In the genomic region with DNA sequence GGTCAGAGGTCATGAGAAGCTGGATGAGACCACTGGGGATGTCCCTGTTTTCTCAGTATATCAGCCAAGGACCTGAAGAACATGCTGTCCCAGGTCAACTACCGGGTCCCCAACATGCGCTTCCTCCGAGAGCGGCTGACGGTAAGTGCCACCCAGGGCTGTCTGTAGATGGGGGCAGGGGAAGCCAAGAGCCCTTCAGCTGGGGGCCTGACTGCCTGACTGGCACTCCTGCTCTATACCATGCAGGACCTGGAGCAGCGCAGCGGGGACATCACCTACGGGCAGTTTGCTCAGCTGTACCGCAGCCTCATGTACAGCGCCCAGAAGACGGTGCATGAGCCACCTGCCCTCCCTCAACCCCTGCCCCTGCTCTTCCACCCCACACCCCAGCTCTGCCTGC, we compare ENCODE assay signal across 27 cellular contexts. TPM values are rescaled to one million over a fixed set of nuclear protein-coding genes. Genes with fewer than 3 reads are reported as not detected.
DNase-seq lines count a peak whose midpoint lies in the region; ATAC-seq, FAIRE-seq and TF ChIP-seq lines count a peak whose summit lies in the region.
"Had no signal": no experiment of that assay in that cellular context is flagged by ENCODE, and none has a peak within 500 bp of the region (broad histone marks: within the 10 kb centered on the region; RNA-seq: fewer than 3 reads in every experiment).

No MANE protein-coding gene starts in this region.

- no peak overlapping the region for H2BK15ac ChIP-seq in H9 (ENCODE audit: low read depth, low read length)

- no peak overlapping the region for H3K4me2 ChIP-seq in H9 (ENCODE audit: insufficient read depth, insufficient read length, low read length)

- peaks cover 8% of the 10 kb centered on the region; the same call in 1 of the 2 replicates for H3K79me2 ChIP-seq in H9 (ENCODE audit: insufficient read depth, low read length)

- H2BK5ac ChIP-seq in H9 (ENCODE audit: insufficient read length, low read length): no peak overlapping the region

- H3K4me1 Mint-ChIP-seq in activated T-cell treated with anti-CD3 and anti-CD28 coated beads, Interleukin-2, amount 50 U/mL, for 72 hours (ENCODE audit: low read depth): peaks cover 76% of the 10 kb centered on the region
- peaks cover 94% of the 10 kb centered on the region for H3K4me1 Mint-ChIP-seq in stimulated activated effector memory CD8-positive, alpha-beta T cell treated with anti-CD3 and anti-CD28 coated beads, Interleukin-12 subunit alpha, Interleukin-12 subunit beta, amount 100 ng/mL, for 72 hours
- peaks cover 9 to 13% of the 10 kb centered on the region in 2 experiments for H3K4me1 Mint-ChIP-seq in H9
- H3K4me1 Mint-ChIP-seq in HFFc6 (ENCODE audit: low read depth): peaks cover 7% of the 10 kb centered on the region; the same call in 1 of the 2 replicates

- TF ChIP-seq CTCF in H9 (conservative IDR thresholded peaks at IDR 0.05): no peak
- TF ChIP-seq CTCF in HFFc6 (IDR thresholded peaks at IDR 0.05): no peak

- ATAC-seq in activated T-cell treated with anti-CD3 and anti-CD28 coated beads, Interleukin-2, amount 50 U/mL, for 72 hours (replicated peaks in 1 of 2): no peak
- ATAC-seq in stimulated activated effector memory CD8-positive, alpha-beta T cell treated with anti-CD3 and anti-CD28 coated beads, Interleukin-12 subunit alpha, Interleukin-12 subunit beta, amount 100 ng/mL, for 72 hours: no peak
- ATAC-seq: natural killer cell had no signal

- H4K8ac ChIP-seq in H9 (replicated peaks; ENCODE audit: insufficient read length, low read depth, low read length): no peak overlapping the region

- H3K27me3 ChIP-seq in H9 (ENCODE audit: insufficient read depth, low read length): no peaks in the 10 kb centered on the region
- H3K27me3 ChIP-seq: colonic mucosa, right atrium auricular region, upper lobe of left lung had no signal

- H3K4ac ChIP-seq in H9 (ENCODE audit: low read depth, low read length): no peak overlapping the region

- no peaks in the 10 kb centered on the region for H3K23me2 ChIP-seq in H9 (ENCODE audit: insufficient read length, low read depth, low read length, poor library complexity, severe bottlenecking)

- no peak overlapping the region for H3T11ph ChIP-seq in H9 (ENCODE audit: low read length)

- no peak for DNase-seq in activated T-cell treated with anti-CD3 and anti-CD28 coated beads, Interleukin-2, amount 50 U/mL, for 72 hours
- no peak for DNase-seq in activated T-cell treated with anti-CD3 and anti-CD28 coated beads, Interleukin-2, amount 50 U/mL, for 1 hour
- no peak for DNase-seq in HTR-8/SVneo (ENCODE audit: insufficient read length, low spot score)
- DNase-seq in caudate nucleus (lab: John Stamatoyannopoulos, UW): peak in 1 of 61 donors; percentile 60
- no peak for DNase-seq in stimulated activated effector memory CD8-positive, alpha-beta T cell treated with anti-CD3 and anti-CD28 coated beads, Interleukin-12 subunit alpha, Interleukin-12 subunit beta, amount 100 ng/mL, for 72 hours (ENCODE audit: low spot score in 2 of 2)
- DNase-seq in H9: no peak
- DNase-seq in Ammon's horn (ENCODE audit: low spot score): no peak
- DNase-seq in HFFc6: no peak
- DNase-seq: ACHN; activated CD4-positive, CD25-positive, alpha-beta regulatory T cell treated with anti-CD3 and anti-CD28 coated beads, Interleukin-2, amount 50 U/mL, for 72 hours; activated CD8-positive, alpha-beta memory T cell treated with anti-CD3 and anti-CD28 coated beads, Interleukin-2, amount 50 U/mL, for 4 hours; colonic mucosa; DMS 273 treated with DMSO at 0.1 percent for 48 hours; GOT3; natural killer cell; NCI-H1092 treated with DMSO at 0.1 percent for 48 hours; NCI-H2029 treated with DMSO at 0.1 percent for 48 hours; NCI-H345; NCI-H82; SHP77; stimulated activated CD4-positive, alpha-beta T cell treated with anti-CD3 and anti-CD28 coated beads, Interleukin-4, amount 100 ng/mL, for 4 hours; SW 1271; upper lobe of left lung had no signal

- peak overlapping the region; percentile 12 for H3K27ac ChIP-seq in caudate nucleus (ENCODE audit: low read depth, low read length)
- no peak overlapping the region for H3K27ac ChIP-seq in H9 (ENCODE audit: insufficient read length, low read depth, low read length)
- H3K27ac ChIP-seq: colonic mucosa, right atrium auricular region had no signal

- H3K56ac ChIP-seq in H9 (ENCODE audit: insufficient read length, low read depth, low read length): no peak overlapping the region

- no peak overlapping the region for H2BK120ac ChIP-seq in H9 (ENCODE audit: low read depth, low read length, poor library complexity, severe bottlenecking)

- peak; percentile 28 for FAIRE-seq in HTR-8/SVneo (lab: Jason Lieb, UNC)
- FAIRE-seq: endometrium, TTC549 had no signal

- H3K9me3 ChIP-seq in H9 (ENCODE audit: control insufficient read depth, low read depth, low read length): no peaks in the 10 kb centered on the region
- H3K9me3 ChIP-seq: colonic mucosa, right atrium auricular region, upper lobe of left lung had no signal

- H4K91ac ChIP-seq in H9 (ENCODE audit: insufficient read length, low read depth, low read length): no peak overlapping the region

- peak overlapping the region; percentile 86 for H3K27ac Mint-ChIP-seq in activated T-cell treated with anti-CD3 and anti-CD28 coated beads, Interleukin-2, amount 50 U/mL, for 72 hours
- peak overlapping the region; percentile 98 for H3K27ac Mint-ChIP-seq in stimulated activated effector memory CD8-positive, alpha-beta T cell treated with anti-CD3 and anti-CD28 coated beads, Interleukin-12 subunit alpha, Interleukin-12 subunit beta, amount 100 ng/mL, for 72 hours
- H3K27ac Mint-ChIP-seq in H9: no peak overlapping the region
- no peak overlapping the region for H3K27ac Mint-ChIP-seq in HFFc6

- H4K5ac ChIP-seq in H9 (ENCODE audit: insufficient read length, low read depth, low read length): no peak overlapping the region

- WGBS in H9 (ENCODE audit: extremely low coverage, insufficient read length, low lambda C conversion rate): no CpG with 5 or more reads among the region's 11 CpGs

- H3K4me1 ChIP-seq in H9 (ENCODE audit: insufficient read depth, low read length): no peaks in the 10 kb centered on the region
- H3K4me1 ChIP-seq: colonic mucosa had no signal

- H3K4me3 Mint-ChIP-seq in activated T-cell treated with anti-CD3 and anti-CD28 coated beads, Interleukin-2, amount 50 U/mL, for 72 hours: no peak overlapping the region
- H3K4me3 Mint-ChIP-seq in stimulated activated effector memory CD8-positive, alpha-beta T cell treated with anti-CD3 and anti-CD28 coated beads, Interleukin-12 subunit alpha, Interleukin-12 subunit beta, amount 100 ng/mL, for 72 hours: peak overlapping the region; percentile 78
- no peak overlapping the region for H3K4me3 Mint-ChIP-seq in H9
- H3K4me3 Mint-ChIP-seq in HFFc6: no peak overlapping the region
- H3K4me3 Mint-ChIP-seq: brain, natural killer cell had no signal

- H3K14ac ChIP-seq in H9 (ENCODE audit: insufficient read depth, low read length): no peak overlapping the region

- peaks cover 2% of the 10 kb centered on the region for H4K20me1 ChIP-seq in H9 (ENCODE audit: control insufficient read depth, insufficient read depth, insufficient read length)

- no peak overlapping the region for H3K18ac ChIP-seq in H9 (ENCODE audit: insufficient read length, low read depth, low read length)

- peaks cover 10% of the 10 kb centered on the region for H3K79me1 ChIP-seq in H9 (ENCODE audit: insufficient read depth, low read depth, low read length, poor library complexity, severe bottlenecking)

- H3K36me3 Mint-ChIP-seq in activated T-cell treated with anti-CD3 and anti-CD28 coated beads, Interleukin-2, amount 50 U/mL, for 72 hours (ENCODE audit: insufficient read depth in 2 of 2): peaks cover 26 to 48% of the 10 kb centered on the region in 2 donors
- peaks cover 96% of the 10 kb centered on the region for H3K36me3 Mint-ChIP-seq in stimulated activated effector memory CD8-positive, alpha-beta T cell treated with anti-CD3 and anti-CD28 coated beads, Interleukin-12 subunit alpha, Interleukin-12 subunit beta, amount 100 ng/mL, for 72 hours
- H3K36me3 Mint-ChIP-seq in H9 (ENCODE audit: insufficient read depth in 1 of 3, low read depth in 3 of 3): peaks cover 62 to 75% (median 75%) of the 10 kb centered on the region in 3 experiments
- peaks cover 18% of the 10 kb centered on the region for H3K36me3 Mint-ChIP-seq in HFFc6 (ENCODE audit: low read depth)

- H3K9ac ChIP-seq in H9 (ENCODE audit: extremely low read depth, insufficient read length, low read length): no peak overlapping the region

- no peak overlapping the region for H3K23ac ChIP-seq in H9 (ENCODE audit: insufficient read length, low read depth, low read length)

- no peaks in the 10 kb centered on the region for H3K27me3 Mint-ChIP-seq in activated T-cell treated with anti-CD3 and anti-CD28 coated beads, Interleukin-2, amount 50 U/mL, for 72 hours (ENCODE audit: low read depth)
- H3K27me3 Mint-ChIP-seq in H9 (ENCODE audit: low read depth) (no peaks in the 10 kb centered on the region), HFFc6 (ENCODE audit: insufficient read depth) (no peaks in the 10 kb centered on the region; the same call in 1 of the 2 replicates)

- H2BK12ac ChIP-seq in H9 (ENCODE audit: insufficient read length, low read depth, low read length): no peak overlapping the region

- no peak overlapping the region for H2BK20ac ChIP-seq in H9 (ENCODE audit: low read depth, low read length, poor library complexity, severe bottlenecking)

- H2AK5ac ChIP-seq in H9 (ENCODE audit: insufficient read length, low read length): no peak overlapping the region

- H3K9me3 Mint-ChIP-seq in activated T-cell treated with anti-CD3 and anti-CD28 coated beads, Interleukin-2, amount 50 U/mL, for 72 hours: no peaks in the 10 kb centered on the region
- H3K9me3 Mint-ChIP-seq in stimulated activated effector memory CD8-positive, alpha-beta T cell treated with anti-CD3 and anti-CD28 coated beads, Interleukin-12 subunit alpha, Interleukin-12 subunit beta, amount 100 ng/mL, for 72 hours: no peaks in the 10 kb centered on the region
- no peaks in the 10 kb centered on the region for H3K9me3 Mint-ChIP-seq in H9
- no peaks in the 10 kb centered on the region for H3K9me3 Mint-ChIP-seq in HFFc6
- H3K9me3 Mint-ChIP-seq: brain, natural killer cell had no signal

- no peak overlapping the region for H2AFZ ChIP-seq in H9 (ENCODE audit: low read length)

RNA-seq across cellular contexts. Expression of a gene that starts 25.1 kb away (rescaled TPM):
- 100 to 1,000 TPM; 177 to 221 TPM for total RNA-seq in activated T-cell treated with anti-CD3 and anti-CD28 coated beads, Interleukin-2, amount 50 U/mL, for 72 hours
- 161 and 171 TPM in 2 replicates for total RNA-seq in H9 (2021)
- total RNA-seq in HFFc6 (2021; fragmentation: NEBNext Ultra II Directional; extraction: Animal tissue kit (Norgen Biotek cat#: 25700)): 10 to 100 TPM; 44.4 to 62.1 (median 50.1) TPM

Comparison
In these comparisons a context has a peak if more than half of its experiments do, and no peak if none do; other contexts are left out.
1. H3K27ac Mint-ChIP-seq: peak in activated T-cell treated with anti-CD3 and anti-CD28 coated beads, Interleukin-2, amount 50 U/mL, for 72 hours (single experiment) and stimulated activated effector memory CD8-positive, alpha-beta T cell treated with anti-CD3 and anti-CD28 coated beads, Interleukin-12 subunit alpha, Interleukin-12 subunit beta, amount 100 ng/mL, for 72 hours (single experiment); none in H9 (0 of 3) and HFFc6 (single experiment).